In the genomic region with DNA sequence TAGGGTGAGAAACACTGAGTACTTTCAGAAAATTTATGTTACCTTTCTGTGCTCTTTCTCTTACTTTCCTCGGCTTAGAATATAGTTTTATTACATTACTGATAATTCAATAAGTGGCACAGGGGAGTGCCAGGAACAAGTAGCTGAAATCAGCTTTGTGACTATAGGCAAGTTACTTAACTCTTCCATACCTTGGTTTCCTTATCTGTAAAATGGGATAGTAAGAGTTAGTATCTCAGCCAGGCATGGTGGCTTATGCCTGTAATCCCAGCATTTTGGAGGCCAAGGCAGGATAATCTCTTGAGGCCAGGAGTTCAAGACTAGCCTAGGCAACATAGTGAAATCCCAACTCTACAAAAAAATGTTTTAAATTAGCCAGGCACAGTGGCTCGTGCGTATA, we compare ENCODE assay signal across 21 cellular contexts. TPM values are rescaled to one million over a fixed set of nuclear protein-coding genes. Genes with fewer than 3 reads are reported as not detected.
DNase-seq lines count a peak whose midpoint lies in the region; ATAC-seq and FAIRE-seq lines count a peak whose summit lies in the region.
"Had no signal": no experiment of that assay in that cellular context is flagged by ENCODE, and none has a peak within 500 bp of the region (broad histone marks: within the 10 kb centered on the region; RNA-seq: fewer than 3 reads in every experiment).

No MANE protein-coding gene starts in this region.

- H3K4me3 Mint-ChIP-seq in activated naive CD8-positive, alpha-beta T cell treated with anti-CD3 and anti-CD28 coated beads for 36 hours: no peak overlapping the region
- H3K4me3 Mint-ChIP-seq in activated naive CD8-positive, alpha-beta T cell treated with anti-CD3 and anti-CD28 coated beads, Interleukin-2, amount 50 U/mL, for 24 hours: no peak overlapping the region
- H3K4me3 Mint-ChIP-seq in activated CD4-positive, alpha-beta T cell treated with anti-CD3 and anti-CD28 coated beads, Interleukin-2, amount 10 ng/mL, durations not matched to agents 7 days and 5 days: no peak overlapping the region
- H3K4me3 Mint-ChIP-seq: B cell; CD4-positive, alpha-beta T cell; CD8-positive, alpha-beta T cell had no signal

- CTCF ChIA-PET in activated CD4-positive, alpha-beta T cell treated with anti-CD3 and anti-CD28 coated beads, Interleukin-2, amount 10 ng/mL, durations not matched to agents 7 days and 5 days (lab: Charles Lee): interaction anchor here (0.6 kb wide), 1 partner anchor 75 kb away, joined by 3 read pairs; no protein-coding TSS in a partner anchor

- peak overlapping the region; percentile 6 for H3K27ac Mint-ChIP-seq in activated naive CD8-positive, alpha-beta T cell treated with anti-CD3 and anti-CD28 coated beads for 36 hours
- no peak overlapping the region for H3K27ac Mint-ChIP-seq in activated naive CD8-positive, alpha-beta T cell treated with anti-CD3 and anti-CD28 coated beads, Interleukin-2, amount 50 U/mL, for 24 hours
- H3K27ac Mint-ChIP-seq in activated CD4-positive, alpha-beta T cell treated with anti-CD3 and anti-CD28 coated beads, Interleukin-2, amount 10 ng/mL, durations not matched to agents 7 days and 5 days: no peak overlapping the region
- H3K27ac Mint-ChIP-seq: B cell; CD4-positive, alpha-beta T cell; CD8-positive, alpha-beta T cell had no signal

- no peaks in the 10 kb centered on the region for H3K4me1 Mint-ChIP-seq in activated naive CD8-positive, alpha-beta T cell treated with anti-CD3 and anti-CD28 coated beads for 36 hours
- H3K4me1 Mint-ChIP-seq in activated naive CD8-positive, alpha-beta T cell treated with anti-CD3 and anti-CD28 coated beads, Interleukin-2, amount 50 U/mL, for 24 hours: no peaks in the 10 kb centered on the region
- H3K4me1 Mint-ChIP-seq in activated CD4-positive, alpha-beta T cell treated with anti-CD3 and anti-CD28 coated beads, Interleukin-2, amount 10 ng/mL, durations not matched to agents 7 days and 5 days: no peaks in the 10 kb centered on the region

- FAIRE-seq in HTR-8/SVneo (lab: Jason Lieb, UNC) (peak; percentile 26), urothelium cell line (lab: Jason Lieb, UNC) (peak; percentile 53)
- FAIRE-seq: A549, GM12878, GM12892, GM18507 had no signal

- H3K36me3 Mint-ChIP-seq in activated naive CD8-positive, alpha-beta T cell treated with anti-CD3 and anti-CD28 coated beads for 36 hours: no peaks in the 10 kb centered on the region
- H3K36me3 Mint-ChIP-seq in activated naive CD8-positive, alpha-beta T cell treated with anti-CD3 and anti-CD28 coated beads, Interleukin-2, amount 50 U/mL, for 24 hours (ENCODE audit: low read depth): no peaks in the 10 kb centered on the region
- H3K36me3 Mint-ChIP-seq in activated CD4-positive, alpha-beta T cell treated with anti-CD3 and anti-CD28 coated beads, Interleukin-2, amount 10 ng/mL, durations not matched to agents 7 days and 5 days (ENCODE audit: low read depth): no peaks in the 10 kb centered on the region

- no peak for DNase-seq in activated naive CD8-positive, alpha-beta T cell treated with anti-CD3 and anti-CD28 coated beads for 36 hours
- no peak for DNase-seq in activated naive CD8-positive, alpha-beta T cell treated with anti-CD3 and anti-CD28 coated beads, Interleukin-2, amount 50 U/mL, for 24 hours
- no peak for DNase-seq in HTR-8/SVneo (ENCODE audit: insufficient read length, low spot score)
- DNase-seq in urothelium cell line (ENCODE audit: low spot score): no peak
- no peak for DNase-seq in activated CD4-positive, alpha-beta T cell treated with anti-CD3 and anti-CD28 coated beads, Interleukin-2, amount 10 ng/mL, durations not matched to agents 7 days and 5 days
- DNase-seq: AML-193; Caco-2; Calu3; CD4-positive, alpha-beta T cell; CD8-positive, alpha-beta T cell; DMS 273 treated with DMSO at 0.1 percent for 48 hours; DMS153; DMS53; DND-41; EL; GDM1 had no signal

- no peak for ATAC-seq in activated naive CD8-positive, alpha-beta T cell treated with anti-CD3 and anti-CD28 coated beads, Interleukin-2, amount 50 U/mL, for 24 hours
- ATAC-seq: A549; CD8-positive, alpha-beta T cell; GM12878 had no signal

- no peaks in the 10 kb centered on the region for H3K27me3 Mint-ChIP-seq in activated naive CD8-positive, alpha-beta T cell treated with anti-CD3 and anti-CD28 coated beads for 36 hours
- H3K27me3 Mint-ChIP-seq in activated naive CD8-positive, alpha-beta T cell treated with anti-CD3 and anti-CD28 coated beads, Interleukin-2, amount 50 U/mL, for 24 hours: no peaks in the 10 kb centered on the region
- no peaks in the 10 kb centered on the region for H3K27me3 Mint-ChIP-seq in activated CD4-positive, alpha-beta T cell treated with anti-CD3 and anti-CD28 coated beads, Interleukin-2, amount 10 ng/mL, durations not matched to agents 7 days and 5 days
- H3K27me3 Mint-ChIP-seq: B cell; CD4-positive, alpha-beta T cell had no signal

- POLR2A ChIA-PET in activated CD4-positive, alpha-beta T cell treated with anti-CD3 and anti-CD28 coated beads, Interleukin-2, amount 10 ng/mL, durations not matched to agents 7 days and 5 days (lab: Charles Lee): no interaction called here

- H3K9me3 Mint-ChIP-seq in activated naive CD8-positive, alpha-beta T cell treated with anti-CD3 and anti-CD28 coated beads for 36 hours: no peaks in the 10 kb centered on the region
- no peaks in the 10 kb centered on the region for H3K9me3 Mint-ChIP-seq in activated naive CD8-positive, alpha-beta T cell treated with anti-CD3 and anti-CD28 coated beads, Interleukin-2, amount 50 U/mL, for 24 hours
- no peaks in the 10 kb centered on the region for H3K9me3 Mint-ChIP-seq in activated CD4-positive, alpha-beta T cell treated with anti-CD3 and anti-CD28 coated beads, Interleukin-2, amount 10 ng/mL, durations not matched to agents 7 days and 5 days
- H3K9me3 Mint-ChIP-seq: CD4-positive, alpha-beta T cell; CD8-positive, alpha-beta T cell had no signal

RNA-seq across cellular contexts. Expression of a gene that starts 15.4 kb away (rescaled TPM):
- 1 to 10 TPM; 1.6 to 1.9 TPM for total RNA-seq in activated naive CD8-positive, alpha-beta T cell treated with anti-CD3 and anti-CD28 coated beads for 36 hours
- 1 to 10 TPM; 1.4 to 1.7 TPM for total RNA-seq in activated CD4-positive, alpha-beta T cell treated with anti-CD3 and anti-CD28 coated beads, Interleukin-2, amount 10 ng/mL, durations not matched to agents 7 days and 5 days

RNA-seq across cellular contexts. Expression of a gene that starts 15.5 kb away (rescaled TPM):
- 10 to 100 TPM in 1 of 2 experiments, 1 to 10 TPM in 1; 8.8 to 10.5 TPM for total RNA-seq in activated naive CD8-positive, alpha-beta T cell treated with anti-CD3 and anti-CD28 coated beads for 36 hours
- 10 to 100 TPM in 1 of 2 experiments, 1 to 10 TPM in 1; 9.7 to 13.1 TPM for total RNA-seq in activated CD4-positive, alpha-beta T cell treated with anti-CD3 and anti-CD28 coated beads, Interleukin-2, amount 10 ng/mL, durations not matched to agents 7 days and 5 days

RNA-seq across cellular contexts. Expression of a gene that starts 49.7 kb away (rescaled TPM):
- total RNA-seq in activated naive CD8-positive, alpha-beta T cell treated with anti-CD3 and anti-CD28 coated beads for 36 hours: 10 to 100 TPM in 1 of 2 experiments, 1 to 10 TPM in 1; 9.3 to 10.1 TPM
- 10 to 100 TPM; 13.7 to 19.1 TPM for total RNA-seq in activated CD4-positive, alpha-beta T cell treated with anti-CD3 and anti-CD28 coated beads, Interleukin-2, amount 10 ng/mL, durations not matched to agents 7 days and 5 days

RNA-seq across cellular contexts. Expression of a gene that starts 50.2 kb away (rescaled TPM):
- total RNA-seq in activated naive CD8-positive, alpha-beta T cell treated with anti-CD3 and anti-CD28 coated beads for 36 hours: 10 to 100 TPM; 11.1 to 12.4 TPM
- total RNA-seq in activated CD4-positive, alpha-beta T cell treated with anti-CD3 and anti-CD28 coated beads, Interleukin-2, amount 10 ng/mL, durations not matched to agents 7 days and 5 days: 10 to 100 TPM; 13.0 to 14.7 TPM
